In genomic region chr12:68290126-68290525, GRCh38 we compare ENCODE assay signal across 10 cellular contexts. TPM values are rescaled to one million over a fixed set of nuclear protein-coding genes. Genes with fewer than 3 reads are reported as not detected.
DNase-seq lines count a peak whose midpoint lies in the region; ATAC-seq and TF ChIP-seq lines count a peak whose summit lies in the region.
"Had no signal": no experiment of that assay in that cellular context is flagged by ENCODE, and none has a peak within 500 bp of the region (broad histone marks: within the 10 kb centered on the region; RNA-seq: fewer than 3 reads in every experiment).

No MANE protein-coding gene starts in this region.

- WGBS in heart right ventricle, 2 donors: 73 to 79% methylated on average over 6 of the region's 6 CpGs

- H3K27me3 ChIP-seq in naive thymus-derived CD4-positive, alpha-beta T cell (ENCODE audit: control insufficient read depth in 2 of 2, insufficient read depth in 2 of 2, low read length in 2 of 2): no peaks in the 10 kb centered on the region
- H3K27me3 ChIP-seq in right atrium auricular region (no peaks in the 10 kb centered on the region), heart right ventricle (no peaks in the 10 kb centered on the region)

- H3K36me3 ChIP-seq in SK-N-MC (ENCODE audit: insufficient read depth, low read length): no peaks in the 10 kb centered on the region
- H3K36me3 ChIP-seq in naive thymus-derived CD4-positive, alpha-beta T cell (ENCODE audit: control insufficient read depth in 2 of 3, insufficient read depth in 3 of 3, low read length in 3 of 3): no peaks in the 10 kb centered on the region
- no peaks in the 10 kb centered on the region for H3K36me3 ChIP-seq in right atrium auricular region
- H3K36me3 ChIP-seq in heart right ventricle: peaks cover 0 to 17% (median 0%) of the 10 kb centered on the region in 9 donors

- intact Hi-C loops in naive thymus-derived CD4-positive, alpha-beta T cell (cut with micrococcal nuclease): loop anchor here (1.0 to 5.0 kb wide), 3 partner anchors 13 to 49 kb away; no protein-coding TSS in a partner anchor
- intact Hi-C loops in sciatic nerve (cut with DNase I): no loop called here
- intact Hi-C loops in heart right ventricle (cut with DNase I): loop anchor here in 1 of 10 donors (5.0 kb wide), 1 partner anchor 1502 kb away; no protein-coding TSS in a partner anchor

- ATAC-seq in GM18909 (IDR thresholded peaks at IDR 0.05; ENCODE audit: poor library complexity, unreplicated experiment) (peak; percentile 99), HG02759 (IDR thresholded peaks at IDR 0.05; ENCODE audit: unreplicated experiment) (peak; percentile 93), sciatic nerve (no peak), heart right ventricle (no peak)
- ATAC-seq in naive thymus-derived CD4-positive, alpha-beta T cell: peak; percentile 62

- peaks cover 0 to 7% (median 0%) of the 10 kb centered on the region in 11 donors for H3K9me3 Mint-ChIP-seq in naive thymus-derived CD4-positive, alpha-beta T cell
- H3K9me3 Mint-ChIP-seq: endodermal cell had no signal

- TF ChIP-seq CTCF in right atrium auricular region (IDR thresholded peaks at IDR 0.05) (no peak), heart right ventricle (IDR thresholded peaks at IDR 0.05) (no peak)

- H3K4me3 ChIP-seq in SK-N-MC: no peak overlapping the region
- H3K4me3 ChIP-seq in naive thymus-derived CD4-positive, alpha-beta T cell (ENCODE audit: low read length): no peak overlapping the region
- no peak overlapping the region for H3K4me3 ChIP-seq in right atrium auricular region
- no peak overlapping the region for H3K4me3 ChIP-seq in heart right ventricle

- POLR2A ChIA-PET in naive thymus-derived CD4-positive, alpha-beta T cell (lab: Charles Lee): interaction anchor here (0.6 to 0.8 kb wide), 2 partner anchors 55 to 971 kb away, joined by 3 to 4 read pairs; no protein-coding TSS in a partner anchor

- H3K4me1 ChIP-seq in naive thymus-derived CD4-positive, alpha-beta T cell (ENCODE audit: control insufficient read depth in 2 of 2, insufficient read depth in 2 of 2, low read length in 2 of 2): peaks cover 0 to 14% of the 10 kb centered on the region in 2 donors
- H3K4me1 ChIP-seq in right atrium auricular region: peaks cover 0 to 14% of the 10 kb centered on the region in 2 donors
- peaks cover 0 to 18% (median 8%) of the 10 kb centered on the region in 9 donors for H3K4me1 ChIP-seq in heart right ventricle

- H3K27ac ChIP-seq in SK-N-MC: no peak overlapping the region
- no peak overlapping the region for H3K27ac ChIP-seq in naive thymus-derived CD4-positive, alpha-beta T cell (ENCODE audit: low read depth, low read length)
- no peak overlapping the region for H3K27ac ChIP-seq in right atrium auricular region
- H3K27ac ChIP-seq in heart right ventricle: no peak overlapping the region

- peak; percentile 47 for DNase-seq in SK-N-MC (ENCODE audit: low read depth, low spot score)
- peak in 4 of 9 donors; percentile 2 to 16 (median 14) for DNase-seq in naive thymus-derived CD4-positive, alpha-beta T cell
- no peak for DNase-seq in sciatic nerve (ENCODE audit: low spot score)
- no peak for DNase-seq in right atrium auricular region (ENCODE audit: low spot score)
- no peak for DNase-seq in NCI-H510A (lab: John Stamatoyannopoulos, UW)
- no peak for DNase-seq in heart right ventricle
- DNase-seq: endodermal cell, Right ventricle myocardium superior had no signal

- H3K9ac ChIP-seq in SK-N-MC (ENCODE audit: insufficient read length): no peak overlapping the region

- H3K9me3 ChIP-seq in SK-N-MC (ENCODE audit: low read depth, low read length) (no peaks in the 10 kb centered on the region), right atrium auricular region (no peaks in the 10 kb centered on the region), heart right ventricle (no peaks in the 10 kb centered on the region)
- H3K9me3 ChIP-seq in naive thymus-derived CD4-positive, alpha-beta T cell (ENCODE audit: control insufficient read depth in 2 of 3, low read length in 3 of 3): no peaks in the 10 kb centered on the region

- peak overlapping the region in 1 of 10 donors; percentile 64 for H3K4me3 Mint-ChIP-seq in naive thymus-derived CD4-positive, alpha-beta T cell
- H3K4me3 Mint-ChIP-seq: endodermal cell had no signal

- H3K4me1 Mint-ChIP-seq in naive thymus-derived CD4-positive, alpha-beta T cell: peaks cover 0 to 39% (median 10%) of the 10 kb centered on the region in 7 donors
- H3K4me1 Mint-ChIP-seq: endodermal cell had no signal

- CTCF ChIA-PET in naive thymus-derived CD4-positive, alpha-beta T cell (lab: Charles Lee): interaction anchor here (0.7 to 1.0 kb wide), 2 partner anchors 27 to 96 kb away, joined by 3 read pairs; no protein-coding TSS in a partner anchor

- peak overlapping the region in 1 of 9 donors; percentile 82 for H3K27ac Mint-ChIP-seq in naive thymus-derived CD4-positive, alpha-beta T cell
- H3K27ac Mint-ChIP-seq: endodermal cell had no signal

- H3K36me3 Mint-ChIP-seq in naive thymus-derived CD4-positive, alpha-beta T cell: peaks cover 0 to 33% (median 9%) of the 10 kb centered on the region in 5 donors

- H3K27me3 Mint-ChIP-seq in naive thymus-derived CD4-positive, alpha-beta T cell: peaks cover 0 to 1% (median 0%) of the 10 kb centered on the region in 5 donors

RNA-seq across cellular contexts. Expression of gene IL22, which starts 36.7 kb away (rescaled TPM):
- 1 to 10 TPM in 1 of 5 experiments, not detected in 4; 1.8 TPM for total RNA-seq in naive thymus-derived CD4-positive, alpha-beta T cell
- not detected for polyA plus RNA-seq in naive thymus-derived CD4-positive, alpha-beta T cell
- total RNA-seq in sciatic nerve: not detected
- not detected for total RNA-seq in right atrium auricular region
- total RNA-seq in heart right ventricle: not detected
- not detected for polyA plus RNA-seq in heart right ventricle
- total RNA-seq: endodermal cell, Right ventricle myocardium superior had no signal

RNA-seq across cellular contexts. Expression of gene MDM1, which starts 42.0 kb away (rescaled TPM):
- total RNA-seq in naive thymus-derived CD4-positive, alpha-beta T cell: 10 to 100 TPM; 16.2 to 38.4 (median 23.4) TPM
- polyA plus RNA-seq in naive thymus-derived CD4-positive, alpha-beta T cell: 10 to 100 TPM; 19.9 to 22.2 TPM
- total RNA-seq in sciatic nerve: 18.3 TPM
- total RNA-seq in right atrium auricular region: 10 to 100 TPM in 1 of 2 donors, 1 to 10 TPM in 1; 8.3 to 12.8 TPM
- 1 to 10 TPM; 3.3 to 8.5 (median 6.2) TPM for total RNA-seq in heart right ventricle
- 10 to 100 TPM in 1 of 2 donors, 1 to 10 TPM in 1; 4.3 to 11.8 TPM for polyA plus RNA-seq in heart right ventricle

Comparison
In these comparisons a context has a peak if more than half of its experiments do, and no peak if none do; other contexts are left out.
1. ATAC-seq: peak in GM18909 (single experiment), HG02759 (single experiment) and naive thymus-derived CD4-positive, alpha-beta T cell (single experiment); none in sciatic nerve (single experiment) and heart right ventricle (0 of 8).